In the genomic region with DNA sequence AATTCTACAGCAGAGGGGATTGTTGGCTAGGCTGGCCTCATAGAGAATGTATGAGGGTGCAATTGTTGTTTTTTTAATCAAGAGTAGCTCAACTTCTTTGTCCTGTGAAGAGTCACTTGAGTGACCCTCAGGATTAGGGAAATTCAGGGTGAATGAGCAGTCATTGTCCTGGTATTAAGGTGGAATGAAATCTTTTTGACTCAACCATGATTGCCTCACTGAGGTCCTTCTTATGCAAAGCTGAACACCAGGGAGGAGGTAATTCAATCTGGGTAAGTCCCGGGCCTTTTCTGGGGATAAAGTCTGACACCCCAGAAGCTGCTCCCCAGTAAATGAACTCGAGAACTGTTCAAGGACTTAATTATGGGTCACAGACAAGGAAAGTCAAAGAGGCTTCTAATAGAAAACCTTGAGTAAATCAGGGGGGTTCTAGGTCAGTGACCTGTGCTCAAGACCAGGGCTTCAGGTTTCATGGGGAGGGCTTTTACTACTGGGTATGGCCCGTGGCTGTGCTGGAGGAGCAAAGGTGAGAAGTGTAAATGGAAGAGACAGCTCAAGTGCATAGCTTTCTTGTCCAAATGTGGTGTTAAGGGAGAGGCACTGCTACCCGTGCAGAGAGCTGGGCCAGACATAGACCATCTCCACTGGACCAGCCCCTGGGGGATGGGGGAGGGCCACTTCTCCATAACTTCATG, we compare ENCODE assay signal across 1 cellular context.
TF ChIP-seq lines count a peak whose summit lies in the region.

No MANE protein-coding gene starts in this region.

TF ChIP-seq in IMR-90, 13 proteins besides CTCF, POLR2A, EP300 and RAD21:
- no peak for TF ChIP-seq CEBPB (IDR thresholded peaks at IDR 0.05; ENCODE audit: low read depth, low read length)
- no peak for TF ChIP-seq MAFK (IDR thresholded peaks at IDR 0.05; ENCODE audit: low read depth, low read length)
- no peak for TF ChIP-seq RFX5 (IDR thresholded peaks at IDR 0.05; ENCODE audit: low read depth, low read length)
- TF ChIP-seq CHD1 (IDR thresholded peaks at IDR 0.05; ENCODE audit: low read depth, low read length) = no peak
- TF ChIP-seq ELK1 (IDR thresholded peaks at IDR 0.05; ENCODE audit: borderline replicate concordance, low read depth, low read length) = no peak
- TF ChIP-seq NFE2L2 (IDR thresholded peaks at IDR 0.05; ENCODE audit: low read depth, low read length) = no peak
- no peak for TF ChIP-seq USF2 (IDR thresholded peaks at IDR 0.05; ENCODE audit: low read depth, low read length)
- no peak for TF ChIP-seq RCOR1 (IDR thresholded peaks at IDR 0.05; ENCODE audit: insufficient replicate concordance, low read length)
- no peak for TF ChIP-seq MAZ (IDR thresholded peaks at IDR 0.05; ENCODE audit: borderline replicate concordance, low read depth, low read length)
- TF ChIP-seq FOS (IDR thresholded peaks at IDR 0.05; ENCODE audit: low read depth, low read length) = no peak
- no peak for TF ChIP-seq MXI1 (IDR thresholded peaks at IDR 0.05; ENCODE audit: borderline replicate concordance, low read depth, low read length)
- TF ChIP-seq BHLHE40 (IDR thresholded peaks at IDR 0.05; ENCODE audit: low read depth, low read length) = no peak
- no peak for TF ChIP-seq SMC3 (IDR thresholded peaks at IDR 0.05; ENCODE audit: low read depth, low read length)
